1 cellular context compared by ENCODE assay signal in the genomic region with DNA sequence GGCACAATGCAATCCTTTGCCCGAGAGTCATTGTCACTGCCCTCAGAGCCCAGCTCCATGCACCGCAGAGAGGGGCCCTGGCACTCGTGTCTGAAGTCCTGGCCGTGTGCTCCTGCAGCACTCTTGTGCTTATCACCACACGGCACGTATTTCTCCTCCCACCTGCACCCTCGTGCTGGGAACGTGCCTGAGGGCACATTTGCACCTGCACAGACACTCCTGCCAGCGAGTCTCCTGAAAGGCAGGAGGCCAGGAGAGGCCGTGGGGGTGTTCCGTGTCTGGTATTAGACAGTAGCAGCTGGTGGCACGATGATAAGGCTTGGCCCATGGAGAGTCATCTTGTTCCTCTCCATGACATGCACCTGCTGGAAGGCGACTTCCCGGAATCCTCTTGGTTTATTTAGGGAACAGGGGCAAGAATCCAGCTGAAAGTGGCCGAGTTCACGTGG.
TF ChIP-seq lines count a peak whose summit lies in the region.

No MANE protein-coding gene starts in this region.

TF ChIP-seq in HepG2, 621 proteins besides CTCF, POLR2A, EP300 and RAD21 (continued from another document and continues in another):
- TF ChIP-seq, protein P1, sequence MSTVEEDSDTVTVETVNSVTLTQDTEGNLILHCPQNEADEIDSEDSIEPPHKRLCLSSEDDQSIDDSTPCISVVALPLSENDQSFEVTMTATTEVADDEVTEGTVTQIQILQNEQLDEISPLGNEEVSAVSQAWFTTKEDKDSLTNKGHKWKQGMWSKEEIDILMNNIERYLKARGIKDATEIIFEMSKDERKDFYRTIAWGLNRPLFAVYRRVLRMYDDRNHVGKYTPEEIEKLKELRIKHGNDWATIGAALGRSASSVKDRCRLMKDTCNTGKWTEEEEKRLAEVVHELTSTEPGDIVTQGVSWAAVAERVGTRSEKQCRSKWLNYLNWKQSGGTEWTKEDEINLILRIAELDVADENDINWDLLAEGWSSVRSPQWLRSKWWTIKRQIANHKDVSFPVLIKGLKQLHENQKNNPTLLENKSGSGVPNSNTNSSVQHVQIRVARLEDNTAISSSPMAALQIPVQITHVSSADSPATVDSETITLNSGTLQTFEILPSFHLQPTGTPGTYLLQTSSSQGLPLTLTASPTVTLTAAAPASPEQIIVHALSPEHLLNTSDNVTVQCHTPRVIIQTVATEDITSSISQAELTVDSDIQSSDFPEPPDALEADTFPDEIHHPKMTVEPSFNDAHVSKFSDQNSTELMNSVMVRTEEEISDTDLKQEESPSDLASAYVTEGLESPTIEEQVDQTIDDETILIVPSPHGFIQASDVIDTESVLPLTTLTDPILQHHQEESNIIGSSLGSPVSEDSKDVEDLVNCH (CRISPR knock-in tag; IDR thresholded peaks at IDR 0.05), result no peak
- TF ChIP-seq ZNF563 (CRISPR knock-in tag; IDR thresholded peaks at IDR 0.05), result peak; percentile 87
- peak; percentile 96 for TF ChIP-seq KDM5B (CRISPR knock-in tag; IDR thresholded peaks at IDR 0.05; ENCODE audit: borderline replicate concordance)
- TF ChIP-seq ZNF143 (CRISPR knock-in tag; IDR thresholded peaks at IDR 0.05), result no peak
- TF ChIP-seq FIP1L1 (IDR thresholded peaks at IDR 0.05; ENCODE audit: borderline replicate concordance, insufficient read depth, low read depth, low read length), result no peak
- TF ChIP-seq, protein P2, sequence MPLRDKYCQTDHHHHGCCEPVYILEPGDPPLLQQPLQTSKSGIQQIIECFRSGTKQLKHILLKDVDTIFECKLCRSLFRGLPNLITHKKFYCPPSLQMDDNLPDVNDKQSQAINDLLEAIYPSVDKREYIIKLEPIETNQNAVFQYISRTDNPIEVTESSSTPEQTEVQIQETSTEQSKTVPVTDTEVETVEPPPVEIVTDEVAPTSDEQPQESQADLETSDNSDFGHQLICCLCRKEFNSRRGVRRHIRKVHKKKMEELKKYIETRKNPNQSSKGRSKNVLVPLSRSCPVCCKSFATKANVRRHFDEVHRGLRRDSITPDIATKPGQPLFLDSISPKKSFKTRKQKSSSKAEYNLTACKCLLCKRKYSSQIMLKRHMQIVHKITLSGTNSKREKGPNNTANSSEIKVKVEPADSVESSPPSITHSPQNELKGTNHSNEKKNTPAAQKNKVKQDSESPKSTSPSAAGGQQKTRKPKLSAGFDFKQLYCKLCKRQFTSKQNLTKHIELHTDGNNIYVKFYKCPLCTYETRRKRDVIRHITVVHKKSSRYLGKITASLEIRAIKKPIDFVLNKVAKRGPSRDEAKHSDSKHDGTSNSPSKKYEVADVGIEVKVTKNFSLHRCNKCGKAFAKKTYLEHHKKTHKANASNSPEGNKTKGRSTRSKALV (CRISPR knock-in tag; IDR thresholded peaks at IDR 0.05), result no peak
- TF ChIP-seq, protein P3, sequence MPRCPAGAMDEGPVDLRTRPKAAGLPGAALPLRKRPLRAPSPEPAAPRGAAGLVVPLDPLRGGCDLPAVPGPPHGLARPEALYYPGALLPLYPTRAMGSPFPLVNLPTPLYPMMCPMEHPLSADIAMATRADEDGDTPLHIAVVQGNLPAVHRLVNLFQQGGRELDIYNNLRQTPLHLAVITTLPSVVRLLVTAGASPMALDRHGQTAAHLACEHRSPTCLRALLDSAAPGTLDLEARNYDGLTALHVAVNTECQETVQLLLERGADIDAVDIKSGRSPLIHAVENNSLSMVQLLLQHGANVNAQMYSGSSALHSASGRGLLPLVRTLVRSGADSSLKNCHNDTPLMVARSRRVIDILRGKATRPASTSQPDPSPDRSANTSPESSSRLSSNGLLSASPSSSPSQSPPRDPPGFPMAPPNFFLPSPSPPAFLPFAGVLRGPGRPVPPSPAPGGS (CRISPR knock-in tag; IDR thresholded peaks at IDR 0.05), result peak; percentile 86
- no peak for TF ChIP-seq TP53 (CRISPR knock-in tag; conservative IDR thresholded peaks at IDR 0.05)
- no peak for TF ChIP-seq NFYB (CRISPR knock-in tag; IDR thresholded peaks at IDR 0.05)
- TF ChIP-seq, protein P4, sequence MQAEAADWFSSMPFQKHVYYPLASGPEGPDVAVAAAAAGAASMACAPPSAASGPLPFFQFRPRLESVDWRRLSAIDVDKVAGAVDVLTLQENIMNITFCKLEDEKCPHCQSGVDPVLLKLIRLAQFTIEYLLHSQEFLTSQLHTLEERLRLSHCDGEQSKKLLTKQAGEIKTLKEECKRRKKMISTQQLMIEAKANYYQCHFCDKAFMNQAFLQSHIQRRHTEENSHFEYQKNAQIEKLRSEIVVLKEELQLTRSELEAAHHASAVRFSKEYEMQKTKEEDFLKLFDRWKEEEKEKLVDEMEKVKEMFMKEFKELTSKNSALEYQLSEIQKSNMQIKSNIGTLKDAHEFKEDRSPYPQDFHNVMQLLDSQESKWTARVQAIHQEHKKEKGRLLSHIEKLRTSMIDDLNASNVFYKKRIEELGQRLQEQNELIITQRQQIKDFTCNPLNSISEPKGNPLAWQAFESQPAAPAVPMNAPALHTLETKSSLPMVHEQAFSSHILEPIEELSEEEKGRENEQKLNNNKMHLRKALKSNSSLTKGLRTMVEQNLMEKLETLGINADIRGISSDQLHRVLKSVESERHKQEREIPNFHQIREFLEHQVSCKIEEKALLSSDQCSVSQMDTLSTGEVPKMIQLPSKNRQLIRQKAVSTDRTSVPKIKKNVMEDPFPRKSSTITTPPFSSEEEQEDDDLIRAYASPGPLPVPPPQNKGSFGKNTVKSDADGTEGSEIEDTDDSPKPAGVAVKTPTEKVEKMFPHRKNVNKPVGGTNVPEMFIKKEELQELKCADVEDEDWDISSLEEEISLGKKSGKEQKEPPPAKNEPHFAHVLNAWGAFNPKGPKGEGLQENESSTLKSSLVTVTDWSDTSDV (CRISPR knock-in tag; IDR thresholded peaks at IDR 0.05), result peak; percentile 93; the same call in 1 of the 2 replicates
- no peak for TF ChIP-seq CCAR2 (optimal IDR thresholded peaks at IDR 0.05; ENCODE audit: low read depth, low read length)
- TF ChIP-seq, protein P5, sequence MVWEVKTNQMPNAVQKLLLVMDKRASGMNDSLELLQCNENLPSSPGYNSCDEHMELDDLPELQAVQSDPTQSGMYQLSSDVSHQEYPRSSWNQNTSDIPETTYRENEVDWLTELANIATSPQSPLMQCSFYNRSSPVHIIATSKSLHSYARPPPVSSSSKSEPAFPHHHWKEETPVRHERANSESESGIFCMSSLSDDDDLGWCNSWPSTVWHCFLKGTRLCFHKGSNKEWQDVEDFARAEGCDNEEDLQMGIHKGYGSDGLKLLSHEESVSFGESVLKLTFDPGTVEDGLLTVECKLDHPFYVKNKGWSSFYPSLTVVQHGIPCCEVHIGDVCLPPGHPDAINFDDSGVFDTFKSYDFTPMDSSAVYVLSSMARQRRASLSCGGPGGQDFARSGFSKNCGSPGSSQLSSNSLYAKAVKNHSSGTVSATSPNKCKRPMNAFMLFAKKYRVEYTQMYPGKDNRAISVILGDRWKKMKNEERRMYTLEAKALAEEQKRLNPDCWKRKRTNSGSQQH (CRISPR knock-in tag; IDR thresholded peaks at IDR 0.05; ENCODE audit: low read depth), result no peak
- no peak for TF ChIP-seq ZKSCAN1 (IDR thresholded peaks at IDR 0.05; ENCODE audit: low read length)
- TF ChIP-seq, protein P6, sequence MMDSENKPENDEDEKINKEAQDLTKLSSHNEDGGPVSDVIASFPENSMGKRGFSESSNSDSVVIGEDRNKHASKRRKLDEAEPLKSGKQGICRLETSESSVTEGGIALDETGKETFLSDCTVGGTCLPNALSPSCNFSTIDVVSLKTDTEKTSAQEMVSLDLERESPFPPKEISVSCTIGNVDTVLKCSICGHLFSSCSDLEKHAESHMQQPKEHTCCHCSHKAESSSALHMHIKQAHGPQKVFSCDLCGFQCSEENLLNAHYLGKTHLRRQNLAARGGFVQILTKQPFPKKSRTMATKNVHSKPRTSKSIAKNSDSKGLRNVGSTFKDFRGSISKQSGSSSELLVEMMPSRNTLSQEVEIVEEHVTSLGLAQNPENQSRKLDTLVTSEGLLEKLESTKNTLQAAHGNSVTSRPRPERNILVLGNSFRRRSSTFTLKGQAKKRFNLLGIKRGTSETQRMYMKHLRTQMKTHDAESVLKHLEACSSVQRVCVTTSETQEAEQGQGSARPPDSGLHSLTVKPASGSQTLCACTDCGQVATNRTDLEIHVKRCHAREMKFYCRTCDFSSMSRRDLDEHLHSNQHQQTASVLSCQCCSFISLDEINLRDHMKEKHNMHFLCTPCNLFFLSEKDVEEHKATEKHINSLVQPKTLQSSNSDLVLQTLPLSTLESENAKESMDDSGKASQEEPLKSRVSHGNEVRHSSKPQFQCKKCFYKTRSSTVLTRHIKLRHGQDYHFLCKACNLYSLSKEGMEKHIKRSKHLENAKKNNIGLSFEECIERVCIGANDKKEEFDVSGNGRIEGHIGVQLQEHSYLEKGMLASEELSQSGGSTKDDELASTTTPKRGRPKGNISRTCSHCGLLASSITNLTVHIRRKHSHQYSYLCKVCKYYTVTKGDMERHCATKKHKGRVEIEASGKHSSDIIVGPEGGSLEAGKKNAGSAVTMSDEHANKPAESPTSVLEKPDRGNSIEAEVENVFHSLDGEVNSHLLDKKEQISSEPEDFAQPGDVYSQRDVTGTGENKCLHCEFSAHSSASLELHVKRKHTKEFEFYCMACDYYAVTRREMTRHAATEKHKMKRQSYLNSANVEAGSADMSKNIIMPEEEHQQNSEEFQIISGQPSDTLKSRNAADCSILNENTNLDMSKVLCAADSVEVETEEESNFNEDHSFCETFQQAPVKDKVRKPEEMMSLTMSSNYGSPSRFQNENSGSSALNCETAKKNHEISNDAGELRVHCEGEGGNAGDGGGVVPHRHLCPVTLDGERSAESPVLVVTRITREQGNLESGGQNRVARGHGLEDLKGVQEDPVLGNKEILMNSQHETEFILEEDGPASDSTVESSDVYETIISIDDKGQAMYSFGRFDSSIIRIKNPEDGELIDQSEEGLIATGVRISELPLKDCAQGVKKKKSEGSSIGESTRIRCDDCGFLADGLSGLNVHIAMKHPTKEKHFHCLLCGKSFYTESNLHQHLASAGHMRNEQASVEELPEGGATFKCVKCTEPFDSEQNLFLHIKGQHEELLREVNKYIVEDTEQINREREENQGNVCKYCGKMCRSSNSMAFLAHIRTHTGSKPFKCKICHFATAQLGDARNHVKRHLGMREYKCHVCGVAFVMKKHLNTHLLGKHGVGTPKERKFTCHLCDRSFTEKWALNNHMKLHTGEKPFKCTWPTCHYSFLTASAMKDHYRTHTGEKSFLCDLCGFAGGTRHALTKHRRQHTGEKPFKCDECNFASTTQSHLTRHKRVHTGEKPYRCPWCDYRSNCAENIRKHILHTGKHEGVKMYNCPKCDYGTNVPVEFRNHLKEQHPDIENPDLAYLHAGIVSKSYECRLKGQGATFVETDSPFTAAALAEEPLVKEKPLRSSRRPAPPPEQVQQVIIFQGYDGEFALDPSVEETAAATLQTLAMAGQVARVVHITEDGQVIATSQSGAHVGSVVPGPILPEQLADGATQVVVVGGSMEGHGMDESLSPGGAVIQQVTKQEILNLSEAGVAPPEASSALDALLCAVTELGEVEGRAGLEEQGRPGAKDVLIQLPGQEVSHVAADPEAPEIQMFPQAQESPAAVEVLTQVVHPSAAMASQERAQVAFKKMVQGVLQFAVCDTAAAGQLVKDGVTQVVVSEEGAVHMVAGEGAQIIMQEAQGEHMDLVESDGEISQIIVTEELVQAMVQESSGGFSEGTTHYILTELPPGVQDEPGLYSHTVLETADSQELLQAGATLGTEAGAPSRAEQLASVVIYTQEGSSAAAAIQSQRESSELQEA (CRISPR knock-in tag; IDR thresholded peaks at IDR 0.05; ENCODE audit: not compliant biosample characterization), result peak; percentile 74
- TF ChIP-seq ZNF121 (CRISPR knock-in tag; IDR thresholded peaks at IDR 0.05), result no peak
- no peak for TF ChIP-seq PAX8 (CRISPR knock-in tag; IDR thresholded peaks at IDR 0.05; ENCODE audit: borderline replicate concordance)
- TF ChIP-seq REL (CRISPR knock-in tag; conservative IDR thresholded peaks at IDR 0.05), result no peak
- no peak for TF ChIP-seq MATR3 (CRISPR knock-in tag; IDR thresholded peaks at IDR 0.05)
- TF ChIP-seq PCBP2 (optimal IDR thresholded peaks at IDR 0.05; ENCODE audit: low read depth, low read length, poor library complexity, severe bottlenecking), result no peak
- TF ChIP-seq, protein P7, sequence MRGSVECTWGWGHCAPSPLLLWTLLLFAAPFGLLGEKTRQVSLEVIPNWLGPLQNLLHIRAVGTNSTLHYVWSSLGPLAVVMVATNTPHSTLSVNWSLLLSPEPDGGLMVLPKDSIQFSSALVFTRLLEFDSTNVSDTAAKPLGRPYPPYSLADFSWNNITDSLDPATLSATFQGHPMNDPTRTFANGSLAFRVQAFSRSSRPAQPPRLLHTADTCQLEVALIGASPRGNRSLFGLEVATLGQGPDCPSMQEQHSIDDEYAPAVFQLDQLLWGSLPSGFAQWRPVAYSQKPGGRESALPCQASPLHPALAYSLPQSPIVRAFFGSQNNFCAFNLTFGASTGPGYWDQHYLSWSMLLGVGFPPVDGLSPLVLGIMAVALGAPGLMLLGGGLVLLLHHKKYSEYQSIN (CRISPR knock-in tag; IDR thresholded peaks at IDR 0.05; ENCODE audit: borderline replicate concordance), result 0 out of 2 replicates have a peak, but pooled peaks have one; percentile 43
- TF ChIP-seq ZZZ3 (CRISPR knock-in tag; IDR thresholded peaks at IDR 0.05; ENCODE audit: borderline replicate concordance), result no peak
- TF ChIP-seq, protein P8, sequence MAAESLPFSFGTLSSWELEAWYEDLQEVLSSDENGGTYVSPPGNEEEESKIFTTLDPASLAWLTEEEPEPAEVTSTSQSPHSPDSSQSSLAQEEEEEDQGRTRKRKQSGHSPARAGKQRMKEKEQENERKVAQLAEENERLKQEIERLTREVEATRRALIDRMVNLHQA (CRISPR knock-in tag; IDR thresholded peaks at IDR 0.05), result no peak
- TF ChIP-seq ZMYM2 (CRISPR knock-in tag; IDR thresholded peaks at IDR 0.05), result no peak
- TF ChIP-seq ZKSCAN5 (CRISPR knock-in tag; IDR thresholded peaks at IDR 0.05), result no peak
- TF ChIP-seq, protein P9, sequence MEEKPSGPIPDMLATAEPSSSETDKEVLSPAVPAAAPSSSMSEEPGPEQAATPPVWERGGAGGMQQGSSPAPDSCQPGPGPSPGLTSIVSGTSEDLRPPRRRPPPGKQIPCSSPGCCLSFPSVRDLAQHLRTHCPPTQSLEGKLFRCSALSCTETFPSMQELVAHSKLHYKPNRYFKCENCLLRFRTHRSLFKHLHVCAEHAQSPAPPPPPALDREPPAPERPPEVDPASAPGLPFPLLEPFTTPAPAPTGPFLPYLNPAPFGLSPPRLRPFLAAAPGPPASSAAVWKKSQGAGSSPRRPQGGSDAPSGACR (CRISPR knock-in tag; IDR thresholded peaks at IDR 0.05), result 0 out of 2 replicates have a peak, but pooled peaks have one; percentile 58
- TF ChIP-seq ZNF441 (CRISPR knock-in tag; IDR thresholded peaks at IDR 0.05; ENCODE audit: borderline replicate concordance), result peak; percentile 55; the same call in 1 of the 2 replicates
- TF ChIP-seq, protein P10, sequence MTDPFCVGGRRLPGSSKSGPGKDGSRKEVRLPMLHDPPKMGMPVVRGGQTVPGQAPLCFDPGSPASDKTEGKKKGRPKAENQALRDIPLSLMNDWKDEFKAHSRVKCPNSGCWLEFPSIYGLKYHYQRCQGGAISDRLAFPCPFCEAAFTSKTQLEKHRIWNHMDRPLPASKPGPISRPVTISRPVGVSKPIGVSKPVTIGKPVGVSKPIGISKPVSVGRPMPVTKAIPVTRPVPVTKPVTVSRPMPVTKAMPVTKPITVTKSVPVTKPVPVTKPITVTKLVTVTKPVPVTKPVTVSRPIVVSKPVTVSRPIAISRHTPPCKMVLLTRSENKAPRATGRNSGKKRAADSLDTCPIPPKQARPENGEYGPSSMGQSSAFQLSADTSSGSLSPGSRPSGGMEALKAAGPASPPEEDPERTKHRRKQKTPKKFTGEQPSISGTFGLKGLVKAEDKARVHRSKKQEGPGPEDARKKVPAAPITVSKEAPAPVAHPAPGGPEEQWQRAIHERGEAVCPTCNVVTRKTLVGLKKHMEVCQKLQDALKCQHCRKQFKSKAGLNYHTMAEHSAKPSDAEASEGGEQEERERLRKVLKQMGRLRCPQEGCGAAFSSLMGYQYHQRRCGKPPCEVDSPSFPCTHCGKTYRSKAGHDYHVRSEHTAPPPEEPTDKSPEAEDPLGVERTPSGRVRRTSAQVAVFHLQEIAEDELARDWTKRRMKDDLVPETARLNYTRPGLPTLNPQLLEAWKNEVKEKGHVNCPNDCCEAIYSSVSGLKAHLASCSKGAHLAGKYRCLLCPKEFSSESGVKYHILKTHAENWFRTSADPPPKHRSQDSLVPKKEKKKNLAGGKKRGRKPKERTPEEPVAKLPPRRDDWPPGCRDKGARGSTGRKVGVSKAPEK (CRISPR knock-in tag; IDR thresholded peaks at IDR 0.05; ENCODE audit: borderline replicate concordance), result no peak
- peak; percentile 55; the same call in 1 of the 2 replicates for TF ChIP-seq MEIS2 (CRISPR knock-in tag; IDR thresholded peaks at IDR 0.05)
- TF ChIP-seq GTF2F1 (IDR thresholded peaks at IDR 0.05; ENCODE audit: low read length), result no peak
